In genomic region chr3:141076026-141076797, GRCh38 we compare ENCODE assay signal across 1 cellular context.
TF ChIP-seq lines count a peak whose summit lies in the region.

No MANE protein-coding gene starts in this region.

TF ChIP-seq in WTC11, 78 proteins besides CTCF, POLR2A, EP300 and RAD21 (continued from another document):
- TF ChIP-seq ZNF532 (CRISPR knock-in tag; IDR thresholded peaks at IDR 0.05; ENCODE audit: borderline replicate concordance) (no peak), FOXK1 (CRISPR knock-in tag; IDR thresholded peaks at IDR 0.05) (no peak), PRRX2 (CRISPR knock-in tag; IDR thresholded peaks at IDR 0.05) (no peak), TEAD1 (CRISPR knock-in tag; IDR thresholded peaks at IDR 0.05) (no peak), ESRRA (CRISPR knock-in tag; IDR thresholded peaks at IDR 0.05; ENCODE audit: borderline replicate concordance) (no peak), FOXP1 (CRISPR knock-in tag; IDR thresholded peaks at IDR 0.05; ENCODE audit: borderline replicate concordance) (no peak), AR (CRISPR knock-in tag; IDR thresholded peaks at IDR 0.05) (no peak), SMAD4 (CRISPR knock-in tag; IDR thresholded peaks at IDR 0.05) (no peak), STAT6 (CRISPR knock-in tag; conservative IDR thresholded peaks at IDR 0.05; ENCODE audit: low read depth) (no peak), EMX1 (CRISPR knock-in tag; IDR thresholded peaks at IDR 0.05) (no peak), ZNF512 (CRISPR knock-in tag; IDR thresholded peaks at IDR 0.05; ENCODE audit: borderline replicate concordance) (no peak)
